Comparison of ENCODE assay signal across 22 cellular contexts in the genomic region with DNA sequence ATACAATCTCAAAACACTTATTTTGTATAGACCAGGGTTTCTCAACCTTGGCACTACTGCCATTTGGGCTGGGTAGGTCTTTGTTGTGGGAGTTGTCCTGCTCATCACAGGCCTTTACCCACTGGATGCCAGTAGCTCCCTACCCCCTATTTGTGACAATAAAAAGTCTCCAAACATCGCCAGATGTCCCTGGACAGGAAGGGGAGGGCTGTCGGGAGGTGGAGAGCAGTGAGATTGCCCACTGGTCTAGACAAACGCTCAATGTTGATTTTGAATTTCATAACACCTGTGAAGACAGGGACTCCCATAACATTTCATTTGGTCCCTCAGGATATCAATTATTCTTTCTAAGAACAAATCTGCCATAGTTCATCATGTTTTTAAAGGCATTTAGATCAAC.
"Had no signal": no experiment of that assay in that cellular context is flagged by ENCODE, and none has a peak within 500 bp of the region (broad histone marks: within the 10 kb centered on the region; RNA-seq: fewer than 3 reads in every experiment).

No MANE protein-coding gene starts in this region.

- H3K4me3 ChIP-seq: dorsolateral prefrontal cortex, mucosa of descending colon, pancreas, smooth muscle cell, suprapubic skin, transverse colon, upper lobe of right lung, uterus had no signal

- DNase-seq: dorsolateral prefrontal cortex; effector CD4-positive, alpha-beta T cell; hypothalamus; immature natural killer cell; islet precursor cell; kidney glomerular epithelial cell; left colon; mesenchymal stem cell; mucosa of descending colon; naive B cell; pancreas; stimulated activated CD4-positive, alpha-beta T cell treated with anti-CD3 and anti-CD28 coated beads, Interleukin-12 subunit alpha, Interleukin-12 subunit beta, amount 100 ng/mL, for 4 hours; stimulated activated CD4-positive, alpha-beta T cell treated with anti-CD3 and anti-CD28 coated beads, Interleukin-1b, Interleukin-23, amount 100 ng/mL, for 48 hours; stimulated activated CD4-positive, alpha-beta T cell treated with anti-CD3 and anti-CD28 coated beads, Interleukin-4, amount 100 ng/mL, for 1 hour; stimulated activated CD8-positive, alpha-beta memory T cell treated with anti-CD3 and anti-CD28 coated beads, Interleukin-4, amount 100 ng/mL, for 48 hours; stimulated activated naive CD4-positive, alpha-beta T cell; stimulated activated naive CD8-positive, alpha-beta T cell treated with anti-CD3 and anti-CD28 coated beads, Interleukin-15, amount 100 ng/mL, for 72 hours; transverse colon; upper lobe of right lung; uterus had no signal
